ENCODE assay signal across 24 cellular contexts in the genomic region with DNA sequence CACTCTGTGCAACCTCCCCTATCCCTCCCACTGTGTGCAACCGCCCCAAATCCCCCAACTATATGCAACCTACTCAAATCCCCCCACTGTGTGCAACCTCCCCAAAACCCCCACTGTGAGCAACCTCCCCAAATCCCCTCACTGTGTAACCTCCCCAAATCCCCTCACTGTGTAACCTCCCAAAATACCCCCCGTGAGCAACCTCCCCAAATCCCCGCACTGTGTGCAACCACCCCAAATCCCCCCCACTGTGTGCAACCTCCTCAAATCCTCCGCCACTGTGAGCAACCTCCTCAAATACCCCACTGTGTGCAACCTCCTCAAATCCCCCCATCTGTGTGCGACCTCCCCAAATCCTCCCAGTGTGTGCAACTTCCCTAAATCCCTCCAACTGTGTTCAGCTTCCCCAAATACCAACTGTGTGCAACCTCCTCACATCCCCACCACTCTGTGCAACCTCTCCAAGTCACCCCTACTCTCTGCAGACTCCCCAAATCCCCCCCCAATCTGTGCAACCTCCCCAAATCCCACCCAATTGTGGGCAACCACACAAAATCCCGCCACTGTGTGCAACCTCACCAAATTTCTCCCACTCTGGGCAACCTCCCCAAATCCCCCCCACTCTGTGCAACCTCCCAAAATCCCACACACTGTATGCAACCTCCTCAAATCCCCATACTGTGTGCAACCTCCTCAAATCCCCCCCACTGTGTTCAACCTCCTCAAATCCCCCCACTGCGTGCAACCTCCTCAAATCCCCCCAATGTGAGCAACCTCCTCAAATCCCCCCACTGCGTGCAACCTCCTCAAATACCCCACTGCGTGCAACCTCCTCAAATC.
"Had no signal": no experiment of that assay in that cellular context is flagged by ENCODE, and none has a peak within 500 bp of the region (broad histone marks: within the 10 kb centered on the region; RNA-seq: fewer than 3 reads in every experiment).

No MANE protein-coding gene starts in this region.

- H3K36me3 ChIP-seq: esophagus muscularis mucosa, left ventricle myocardium inferior, pancreas, right atrium auricular region, thoracic aorta had no signal

- ATAC-seq: mucosa of descending colon; pancreas; stimulated activated naive CD8-positive, alpha-beta T cell treated with anti-CD3 and anti-CD28 coated beads, Interleukin-15, Interleukin-2, amounts not matched to agents 100 U/mL and 50 U/mL, for 24 hours; T-helper 17 cell had no signal

- H3K27ac ChIP-seq: esophagus muscularis mucosa, left ventricle myocardium inferior, pancreas, right atrium auricular region, thoracic aorta had no signal

- DNase-seq: activated CD4-positive, alpha-beta memory T cell treated with anti-CD3 and anti-CD28 coated beads for 36 hours; activated CD4-positive, CD25-positive, alpha-beta regulatory T cell treated with anti-CD3 and anti-CD28 coated beads, Interleukin-2, amount 50 U/mL, for 72 hours; activated CD8-positive, alpha-beta memory T cell treated with anti-CD3 and anti-CD28 coated beads, Interleukin-2, amount 50 U/mL, for 4 hours; activated effector memory CD4-positive, alpha-beta T cell treated with anti-CD3 and anti-CD28 coated beads, Interleukin-2, amount 50 U/mL, for 16 hours; activated naive CD4-positive, alpha-beta T cell treated with anti-CD3 and anti-CD28 coated beads for 36 hours; activated T-cell treated with anti-CD3 and anti-CD28 coated beads, Interleukin-2, amount 50 U/mL, for 1 hour; amniotic stem cell; central memory CD4-positive, alpha-beta T cell; foreskin melanocyte; left ventricle myocardium inferior; mesendoderm; stimulated activated CD4-positive, alpha-beta T cell treated with anti-CD3 and anti-CD28 coated beads, Interleukin-2, amount 100 ng/mL, for 48 hours; stimulated activated naive CD8-positive, alpha-beta T cell treated with anti-CD3 and anti-CD28 coated beads, Interleukin-15, Interleukin-2, amounts not matched to agents 100 U/mL and 50 U/mL, for 24 hours; T-helper 17 cell; T1000; trophoblast cell had no signal

- H3K27me3 ChIP-seq: pancreas, right atrium auricular region had no signal

- H3K4me3 ChIP-seq: esophagus muscularis mucosa, left ventricle myocardium inferior, lung, mucosa of descending colon, pancreas, right atrium auricular region, thoracic aorta had no signal

- H3K4me1 ChIP-seq: esophagus muscularis mucosa, left ventricle myocardium inferior, pancreas, right atrium auricular region had no signal

- FAIRE-seq: islet of Langerhans, pancreas, urothelium cell line had no signal

- H3K9me3 ChIP-seq: esophagus muscularis mucosa, left ventricle myocardium inferior, mucosa of descending colon, pancreas, right atrium auricular region, thoracic aorta had no signal
